ENCODE assay signal across 20 cellular contexts in the genomic region with DNA sequence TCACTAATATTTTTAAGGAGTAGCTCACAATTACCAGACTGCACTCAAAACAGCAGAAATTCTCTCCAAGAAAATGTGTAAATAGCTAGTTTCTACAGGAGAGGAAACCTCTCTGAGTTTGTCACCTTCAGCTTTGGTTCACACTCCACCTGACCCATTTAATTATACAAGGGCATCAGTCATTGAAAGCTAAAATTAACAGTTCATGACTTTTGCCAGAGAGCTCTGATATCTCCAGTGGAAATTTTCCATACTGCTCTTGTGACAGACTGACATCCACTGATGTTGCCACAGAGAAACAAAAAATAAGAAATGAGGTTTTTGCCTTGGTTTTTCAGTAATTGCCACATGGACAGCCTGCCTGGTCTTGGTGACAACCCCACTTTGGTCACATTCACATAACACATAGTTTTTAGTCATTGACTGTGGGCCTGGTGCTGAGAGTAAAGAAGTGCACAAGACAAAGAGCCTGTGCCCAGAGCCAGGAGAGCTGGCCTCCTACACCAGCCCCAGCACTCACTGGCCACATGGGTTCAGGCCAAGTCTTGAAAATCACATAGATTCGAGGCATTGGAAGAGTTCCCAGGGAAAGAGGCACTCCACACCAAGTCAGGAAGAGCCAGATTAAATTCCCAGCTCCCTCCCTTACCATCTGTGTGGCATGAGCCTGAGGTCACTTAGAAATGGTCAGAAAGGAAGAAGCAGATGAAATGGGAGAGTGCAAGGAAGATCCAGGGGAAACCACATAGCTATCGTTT. TPM values are rescaled to one million over a fixed set of nuclear protein-coding genes. Genes with fewer than 3 reads are reported as not detected.
"Had no signal": no experiment of that assay in that cellular context is flagged by ENCODE, and none has a peak within 500 bp of the region (broad histone marks: within the 10 kb centered on the region; RNA-seq: fewer than 3 reads in every experiment).

No MANE protein-coding gene starts in this region.

- H3K36me3 ChIP-seq: sigmoid colon, upper lobe of left lung had no signal

- H3K4me3 ChIP-seq: dorsolateral prefrontal cortex, psoas muscle, sigmoid colon, upper lobe of left lung had no signal

- ATAC-seq: activated CD4-positive, alpha-beta T cell treated with anti-CD3 and anti-CD28 coated beads for 36 hours; activated T-cell treated with anti-CD3 and anti-CD28 coated beads, Interleukin-2, amount 50 U/mL, for 72 hours; esophagus mucosa; left lobe of liver; stimulated activated naive CD8-positive, alpha-beta T cell treated with anti-CD3 and anti-CD28 coated beads, Interleukin-15, Interleukin-2, amounts not matched to agents 100 U/mL and 50 U/mL, for 24 hours had no signal

- FAIRE-seq: islet of Langerhans had no signal

- H3K4me1 ChIP-seq: sigmoid colon, upper lobe of left lung had no signal

- DNase-seq: activated CD4-positive, alpha-beta memory T cell treated with anti-CD3 and anti-CD28 coated beads, Interleukin-2, amount 10 ng/mL, durations not matched to agents 7 days and 5 days; activated CD4-positive, alpha-beta T cell treated with anti-CD3 and anti-CD28 coated beads for 36 hours; activated gamma-delta T cell treated with Interleukin-2 at 50 U/mL for 16 hours; activated naive CD8-positive, alpha-beta T cell treated with anti-CD3 and anti-CD28 coated beads, Interleukin-2, amount 10 ng/mL, durations not matched to agents 7 days and 5 days; activated T-cell treated with anti-CD3 and anti-CD28 coated beads, Interleukin-2, amount 50 U/mL, for 72 hours; anterior cingulate cortex; foreskin fibroblast; mesenchymal stem cell; psoas muscle; sigmoid colon; stimulated activated CD4-positive, alpha-beta T cell treated with anti-CD3 and anti-CD28 coated beads, Interleukin-4, amount 100 ng/mL, for 1 hour; stimulated activated CD8-positive, alpha-beta memory T cell treated with anti-CD3 and anti-CD28 coated beads, Interleukin-4, amount 100 ng/mL, for 48 hours; stimulated activated naive CD8-positive, alpha-beta T cell treated with anti-CD3 and anti-CD28 coated beads, Interleukin-15, Interleukin-2, amounts not matched to agents 100 U/mL and 50 U/mL, for 24 hours; upper lobe of left lung had no signal

- H3K27ac ChIP-seq: dorsolateral prefrontal cortex, psoas muscle, sigmoid colon, upper lobe of left lung, VCaP had no signal

RNA-seq across cellular contexts. Expression of a gene that starts 13.8 kb away (rescaled TPM):
- total RNA-seq: activated naive CD8-positive, alpha-beta T cell treated with anti-CD3 and anti-CD28 coated beads, Interleukin-2, amount 10 ng/mL, durations not matched to agents 7 days and 5 days; left lobe of liver; sigmoid colon; temporal lobe had no signal
